In the genomic region with DNA sequence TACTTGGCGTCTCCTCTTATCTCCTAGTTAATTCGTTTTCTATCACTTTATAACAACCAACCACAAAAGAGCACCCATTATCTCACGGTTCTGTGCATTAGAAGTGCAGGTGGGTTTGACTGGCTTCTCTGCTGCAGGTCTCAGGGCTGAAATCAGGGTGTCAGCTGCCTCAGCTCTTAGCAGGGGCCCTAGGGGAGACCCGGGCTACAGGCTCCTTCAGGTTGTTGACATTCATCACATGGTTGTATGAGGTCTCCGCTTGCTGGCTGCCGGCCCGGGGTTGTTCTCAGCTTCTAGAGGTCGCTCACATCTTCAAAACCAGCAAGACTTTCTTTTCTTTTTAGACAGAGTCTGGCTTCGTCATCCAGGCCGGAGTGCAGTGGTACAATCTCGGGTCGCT, we compare ENCODE assay signal across 21 cellular contexts. TPM values are rescaled to one million over a fixed set of nuclear protein-coding genes. Genes with fewer than 3 reads are reported as not detected.
DNase-seq lines count a peak whose midpoint lies in the region; ATAC-seq and TF ChIP-seq lines count a peak whose summit lies in the region.
"Had no signal": no experiment of that assay in that cellular context is flagged by ENCODE, and none has a peak within 500 bp of the region (broad histone marks: within the 10 kb centered on the region; RNA-seq: fewer than 3 reads in every experiment).

No MANE protein-coding gene starts in this region.

- POLR2A ChIA-PET in RWPE1 (lab: Yijun Ruan, JAX; ENCODE audit: low non-redundant PET), result no interaction called here
- POLR2A ChIA-PET in naive thymus-derived CD4-positive, alpha-beta T cell (lab: Charles Lee), result interaction anchor here (0.6 to 0.7 kb wide), 2 partner anchors 34 to 41 kb away, joined by 3 read pairs; no protein-coding TSS in a partner anchor

- H3K9me3 ChIP-seq in CD4-positive, CD25-positive, alpha-beta regulatory T cell (ENCODE audit: control insufficient read depth in 2 of 2, low read length in 2 of 2), result no peaks in the 10 kb centered on the region
- H3K9me3 ChIP-seq in naive thymus-derived CD4-positive, alpha-beta T cell (ENCODE audit: control insufficient read depth in 2 of 3, low read length in 3 of 3), result no peaks in the 10 kb centered on the region
- H3K9me3 ChIP-seq: gastrocnemius medialis had no signal

- no peak for DNase-seq in CD4-positive, CD25-positive, alpha-beta regulatory T cell
- DNase-seq in RWPE1 (ENCODE audit: low spot score), result no peak
- no peak for DNase-seq in naive thymus-derived CD4-positive, alpha-beta T cell
- no peak for DNase-seq in GDM1 (lab: John Stamatoyannopoulos, UW)
- DNase-seq in NCI-H524 (lab: John Stamatoyannopoulos, UW), result no peak
- DNase-seq in UCSD-AML1 (lab: John Stamatoyannopoulos, UW; ENCODE audit: unreplicated experiment), result no peak
- DNase-seq: activated CD4-positive, alpha-beta T cell treated with anti-CD3 and anti-CD28 coated beads, Interleukin-2, amount 50 U/mL, for 4 hours; activated naive CD4-positive, alpha-beta T cell; activated T-cell treated with anti-CD3 and anti-CD28 coated beads for 4 hours; aorta; cerebellar nuclear complex; COR-L47; effector CD8-positive, alpha-beta T cell; gastrocnemius medialis; kidney glomerular epithelial cell; NCI-H187 treated with DMSO at 0.1 percent for 48 hours; NCI-H510A; stimulated activated CD4-positive, alpha-beta T cell treated with anti-CD3 and anti-CD28 coated beads, Interleukin-4, amount 100 ng/mL, for 4 hours had no signal

- H3K27me3 Mint-ChIP-seq in CD4-positive, CD25-positive, alpha-beta regulatory T cell, result no peaks in the 10 kb centered on the region
- H3K27me3 Mint-ChIP-seq in naive thymus-derived CD4-positive, alpha-beta T cell, result no peaks in the 10 kb centered on the region

- ATAC-seq in CD4-positive, CD25-positive, alpha-beta regulatory T cell (ENCODE audit: low read depth in 2 of 2), result no peak
- ATAC-seq in naive thymus-derived CD4-positive, alpha-beta T cell, result no peak
- no peak for ATAC-seq in HG02852 (IDR thresholded peaks at IDR 0.05; ENCODE audit: unreplicated experiment)
- ATAC-seq: gastrocnemius medialis, Right ventricle myocardium inferior had no signal

- no peak overlapping the region for H3K4me3 ChIP-seq in CD4-positive, CD25-positive, alpha-beta regulatory T cell (ENCODE audit: low read depth, low read length)
- no peak overlapping the region for H3K4me3 ChIP-seq in naive thymus-derived CD4-positive, alpha-beta T cell (ENCODE audit: low read length)
- H3K4me3 ChIP-seq: gastrocnemius medialis had no signal

- TF ChIP-seq CTCF in C4-2B (conservative IDR thresholded peaks at IDR 0.05) (no peak), RWPE1 (conservative IDR thresholded peaks at IDR 0.05; ENCODE audit: low read depth) (no peak)

- CTCF ChIA-PET in RWPE1 (lab: Yijun Ruan, JAX), result no interaction called here
- CTCF ChIA-PET in naive thymus-derived CD4-positive, alpha-beta T cell (lab: Charles Lee), result no interaction called here

- peaks cover under 1% of the 10 kb centered on the region for H3K36me3 ChIP-seq in CD4-positive, CD25-positive, alpha-beta regulatory T cell (ENCODE audit: control insufficient read depth, insufficient read depth, low read length)
- peaks cover 0 to 4% (median 0%) of the 10 kb centered on the region in 3 experiments for H3K36me3 ChIP-seq in naive thymus-derived CD4-positive, alpha-beta T cell (ENCODE audit: control insufficient read depth in 2 of 3, insufficient read depth in 3 of 3, low read length in 3 of 3)
- H3K36me3 ChIP-seq: gastrocnemius medialis had no signal

- intact Hi-C loops in naive thymus-derived CD4-positive, alpha-beta T cell (cut with micrococcal nuclease), result loop anchor here in 1 of 2 donors (5.0 kb wide), 1 partner anchor 136 kb away; a partner anchor contains a TSS

- no peaks in the 10 kb centered on the region for H3K9me3 Mint-ChIP-seq in CD4-positive, CD25-positive, alpha-beta regulatory T cell
- no peaks in the 10 kb centered on the region for H3K9me3 Mint-ChIP-seq in naive thymus-derived CD4-positive, alpha-beta T cell

- H3K4me1 ChIP-seq in CD4-positive, CD25-positive, alpha-beta regulatory T cell (ENCODE audit: control insufficient read depth, insufficient read depth, low read length, poor library complexity, severe bottlenecking), result peaks cover 19% of the 10 kb centered on the region
- H3K4me1 ChIP-seq in naive thymus-derived CD4-positive, alpha-beta T cell (ENCODE audit: control insufficient read depth in 2 of 2, insufficient read depth in 2 of 2, low read length in 2 of 2), result peaks cover 0 to 12% of the 10 kb centered on the region in 2 donors

- H3K27me3 ChIP-seq in CD4-positive, CD25-positive, alpha-beta regulatory T cell (ENCODE audit: control insufficient read depth, insufficient read depth, low read length), result no peaks in the 10 kb centered on the region
- H3K27me3 ChIP-seq in naive thymus-derived CD4-positive, alpha-beta T cell (ENCODE audit: control insufficient read depth in 2 of 2, insufficient read depth in 2 of 2, low read length in 2 of 2), result no peaks in the 10 kb centered on the region
- H3K27me3 ChIP-seq: gastrocnemius medialis had no signal

- H3K27ac ChIP-seq in C4-2B, result peak overlapping the region; percentile 49
- no peak overlapping the region for H3K27ac ChIP-seq in CD4-positive, CD25-positive, alpha-beta regulatory T cell (ENCODE audit: insufficient read depth, low read length, poor library complexity, severe bottlenecking)
- peak overlapping the region; percentile 40 for H3K27ac ChIP-seq in RWPE1
- no peak overlapping the region for H3K27ac ChIP-seq in naive thymus-derived CD4-positive, alpha-beta T cell (ENCODE audit: low read depth, low read length)
- H3K27ac ChIP-seq: gastrocnemius medialis had no signal

- peaks cover 0 to 17% (median 4%) of the 10 kb centered on the region in 4 donors for H3K4me1 Mint-ChIP-seq in CD4-positive, CD25-positive, alpha-beta regulatory T cell
- H3K4me1 Mint-ChIP-seq in naive thymus-derived CD4-positive, alpha-beta T cell, result peaks cover 4 to 16% (median 13%) of the 10 kb centered on the region in 7 donors

- H3K4me3 Mint-ChIP-seq in CD4-positive, CD25-positive, alpha-beta regulatory T cell, result peak overlapping the region; percentile 33 to 72 (median 53)
- peak overlapping the region in 9 of 10 donors; percentile 5 to 54 (median 30) for H3K4me3 Mint-ChIP-seq in naive thymus-derived CD4-positive, alpha-beta T cell

- H3K27ac Mint-ChIP-seq in CD4-positive, CD25-positive, alpha-beta regulatory T cell, result no peak overlapping the region
- no peak overlapping the region for H3K27ac Mint-ChIP-seq in naive thymus-derived CD4-positive, alpha-beta T cell

- peaks cover under 1% of the 10 kb centered on the region for H3K36me3 Mint-ChIP-seq in CD4-positive, CD25-positive, alpha-beta regulatory T cell
- peaks cover 0 to 3% (median under 1%) of the 10 kb centered on the region in 5 donors for H3K36me3 Mint-ChIP-seq in naive thymus-derived CD4-positive, alpha-beta T cell

RNA-seq across cellular contexts. Expression of a gene that starts 2.9 kb away (rescaled TPM):
- 20.4 TPM for total RNA-seq in CD4-positive, CD25-positive, alpha-beta regulatory T cell
- polyA plus RNA-seq in CD4-positive, CD25-positive, alpha-beta regulatory T cell, result 1 to 10 TPM; 4.4 to 6.3 (median 5.4) TPM
- 10 to 100 TPM; 13.3 to 32.4 (median 26.6) TPM for total RNA-seq in naive thymus-derived CD4-positive, alpha-beta T cell
- 1 to 10 TPM; 4.5 to 9.8 TPM for polyA plus RNA-seq in naive thymus-derived CD4-positive, alpha-beta T cell

RNA-seq across cellular contexts. Expression of a gene that starts 12.3 kb away (rescaled TPM):
- total RNA-seq in CD4-positive, CD25-positive, alpha-beta regulatory T cell, result 73.4 TPM
- polyA plus RNA-seq in CD4-positive, CD25-positive, alpha-beta regulatory T cell, result 10 to 100 TPM; 45.5 to 54.0 (median 51.4) TPM
- total RNA-seq in naive thymus-derived CD4-positive, alpha-beta T cell, result 100 to 1,000 TPM in 1 of 5 experiments, 10 to 100 TPM in 4; 53.7 to 126 (median 82.6) TPM
- polyA plus RNA-seq in naive thymus-derived CD4-positive, alpha-beta T cell, result 10 to 100 TPM; 35.2 to 56.3 TPM

RNA-seq across cellular contexts. Expression of a gene that starts 14.5 kb away (rescaled TPM):
- total RNA-seq in CD4-positive, CD25-positive, alpha-beta regulatory T cell, result 57.0 TPM
- 10 to 100 TPM; 24.4 to 34.8 (median 28.3) TPM for polyA plus RNA-seq in CD4-positive, CD25-positive, alpha-beta regulatory T cell
- 10 to 100 TPM; 43.4 to 77.5 (median 49.9) TPM for total RNA-seq in naive thymus-derived CD4-positive, alpha-beta T cell
- 10 to 100 TPM; 29.7 to 45.3 TPM for polyA plus RNA-seq in naive thymus-derived CD4-positive, alpha-beta T cell

RNA-seq across cellular contexts. Expression of a gene that starts 25.6 kb away (rescaled TPM):
- total RNA-seq in CD4-positive, CD25-positive, alpha-beta regulatory T cell, result 142 TPM
- 10 to 100 TPM; 17.9 to 20.3 (median 19.3) TPM for polyA plus RNA-seq in CD4-positive, CD25-positive, alpha-beta regulatory T cell
- 100 to 1,000 TPM; 111 to 132 (median 117) TPM for total RNA-seq in naive thymus-derived CD4-positive, alpha-beta T cell
- polyA plus RNA-seq in naive thymus-derived CD4-positive, alpha-beta T cell, result 10 to 100 TPM; 24.7 to 43.0 TPM

RNA-seq across cellular contexts. Expression of a gene that starts 41.5 kb away (rescaled TPM):
- 64.3 TPM for total RNA-seq in CD4-positive, CD25-positive, alpha-beta regulatory T cell
- polyA plus RNA-seq in CD4-positive, CD25-positive, alpha-beta regulatory T cell, result 10 to 100 TPM; 38.1 to 61.1 (median 43.6) TPM
- total RNA-seq in naive thymus-derived CD4-positive, alpha-beta T cell, result 100 to 1,000 TPM in 1 of 5 experiments, 10 to 100 TPM in 4; 41.1 to 102 (median 53.9) TPM
- polyA plus RNA-seq in naive thymus-derived CD4-positive, alpha-beta T cell, result 10 to 100 TPM; 36.3 to 41.1 TPM

Comparison
In these comparisons a context has a peak if more than half of its experiments do, and no peak if none do; other contexts are left out.
1. H3K27ac ChIP-seq: peak in C4-2B (single experiment) and RWPE1 (single experiment); none in CD4-positive, CD25-positive, alpha-beta regulatory T cell (single experiment) and naive thymus-derived CD4-positive, alpha-beta T cell (single experiment).